8 cellular contexts compared by ENCODE assay signal in genomic region chr4:70705856-70706461, GRCh38. TPM values are rescaled to one million over a fixed set of nuclear protein-coding genes. Genes with fewer than 3 reads are reported as not detected.
DNase-seq lines count a peak whose midpoint lies in the region; ATAC-seq, FAIRE-seq and TF ChIP-seq lines count a peak whose summit lies in the region.

No MANE protein-coding gene starts in this region.

- H3K4me3 ChIP-seq in mesodermal cell (ENCODE audit: extremely low read depth, insufficient read depth, low read length, poor library complexity, severe bottlenecking) = peak overlapping the region; percentile 73

- no peak for TF ChIP-seq POLR2A in GM12891 (IDR thresholded peaks at IDR 0.05; ENCODE audit: low read depth, low read length)

- DNase-seq in GM12891 (ENCODE audit: insufficient read length, low spot score) (no peak), Kasumi-1 (lab: John Stamatoyannopoulos, UW) (peak; percentile 40 to 63), SKM-1 treated with dmso at 0.1 percent for 144 hours (lab: John Stamatoyannopoulos, UW; ENCODE audit: unreplicated experiment) (no peak)
- DNase-seq in activated CD4-positive, CD25-positive, alpha-beta regulatory T cell (lab: John Stamatoyannopoulos, UW) = no peak

- peaks cover 6% of the 10 kb centered on the region for H3K4me1 ChIP-seq in mesodermal cell (ENCODE audit: control insufficient read depth, insufficient read depth, low read length, poor library complexity, severe bottlenecking)

- H3K9me3 ChIP-seq in mesodermal cell (ENCODE audit: control insufficient read depth, low read length) = no peaks in the 10 kb centered on the region

- H3K27ac ChIP-seq in cingulate gyrus (ENCODE audit: low read depth, low read length) (peak overlapping the region; percentile 76), mesodermal cell (ENCODE audit: low read depth, low read length, severe bottlenecking) (peak overlapping the region; percentile 87)

- FAIRE-seq in GM12891 (lab: Jason Lieb, UNC) = peak; percentile 68

- ATAC-seq in HG03520 (IDR thresholded peaks at IDR 0.05; ENCODE audit: unreplicated experiment) (no peak), HG03095 (IDR thresholded peaks at IDR 0.05; ENCODE audit: unreplicated experiment) (no peak)

- WGBS in mesodermal cell (ENCODE audit: insufficient coverage in 2 of 2), 2 experiments = 4 to 5% methylated on average over 11 to 13 of the region's 17 CpGs

- peaks cover 7% of the 10 kb centered on the region for H3K36me3 ChIP-seq in mesodermal cell (ENCODE audit: control insufficient read depth, insufficient read depth, low read length)

TF ChIP-seq in GM12891, 5 proteins besides CTCF, POLR2A, EP300 and RAD21:
- TF ChIP-seq PAX5 (IDR thresholded peaks at IDR 0.05; ENCODE audit: insufficient read depth, low read length, severe bottlenecking) = no peak
- TF ChIP-seq POU2F2 (IDR thresholded peaks at IDR 0.05; ENCODE audit: low read depth, low read length) = no peak

RNA-seq across cellular contexts. Expression of gene RUFY3, which starts 15.8 kb away (rescaled TPM):
- polyA plus RNA-seq in GM12891 (2012; ENCODE audit: low read depth, missing spikeins) = 8.8 TPM
- polyA plus RNA-seq in mesodermal cell (2013, experiment 1 of 2) = 56.2 TPM
- polyA plus RNA-seq in mesodermal cell (2013, experiment 2 of 2) = 52.7 TPM

RNA-seq across cellular contexts. Expression of gene UTP3, which starts 17.6 kb away (rescaled TPM):
- polyA plus RNA-seq in GM12891 (2012; ENCODE audit: low read depth, missing spikeins) = 31.5 TPM
- polyA plus RNA-seq in mesodermal cell (2013, experiment 1 of 2) = 28.0 TPM
- 31.3 TPM for polyA plus RNA-seq in mesodermal cell (2013, experiment 2 of 2)

RNA-seq across cellular contexts. Expression of gene JCHAIN, which starts 39.7 kb away (rescaled TPM):
- polyA plus RNA-seq in GM12891 (2012; ENCODE audit: low read depth, missing spikeins) = 110 TPM
- not detected for polyA plus RNA-seq in mesodermal cell (2013, experiment 1 of 2)
- polyA plus RNA-seq in mesodermal cell (2013, experiment 2 of 2) = not detected

Comparison
In these comparisons a context has a peak if more than half of its experiments do, and no peak if none do; other contexts are left out.
1. DNase-seq: peak in Kasumi-1 (2 of 2); none in GM12891 (single experiment), SKM-1 treated with dmso at 0.1 percent for 144 hours (single experiment) and activated CD4-positive, CD25-positive, alpha-beta regulatory T cell (0 of 4).